18 cellular contexts compared by ENCODE assay signal in the genomic region with DNA sequence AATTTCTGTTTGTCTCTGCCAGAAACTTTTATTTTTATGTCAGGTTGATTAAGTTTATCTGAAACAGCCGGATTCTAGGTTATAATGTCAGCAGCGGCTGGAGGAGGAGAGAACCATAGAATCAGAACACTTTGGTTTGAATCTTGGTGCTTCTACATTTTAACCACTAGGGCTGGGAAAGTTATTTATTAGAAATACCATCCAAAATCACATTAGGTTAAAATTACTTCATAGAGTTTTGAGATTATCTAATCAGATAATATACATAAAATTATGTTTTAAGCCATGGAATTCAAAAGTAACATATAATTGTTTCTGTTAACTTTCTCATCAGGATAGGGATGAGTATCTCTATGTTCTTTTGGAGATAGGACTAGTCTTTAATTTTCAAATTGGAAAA.
DNase-seq lines count a peak whose midpoint lies in the region; ATAC-seq and TF ChIP-seq lines count a peak whose summit lies in the region.
"Had no signal": no experiment of that assay in that cellular context is flagged by ENCODE, and none has a peak within 500 bp of the region (broad histone marks: within the 10 kb centered on the region; RNA-seq: fewer than 3 reads in every experiment).

No MANE protein-coding gene starts in this region.

- H3K4me3 ChIP-seq in endodermal cell (ENCODE audit: low read length), result no peak overlapping the region
- H3K4me3 ChIP-seq in adrenal gland, result no peak overlapping the region
- H3K4me3 ChIP-seq: GM12878 had no signal

- DNase-seq in endodermal cell, result no peak
- DNase-seq in neural crest cell (ENCODE audit: low read depth, low spot score), result no peak
- DNase-seq in A172 (ENCODE audit: low spot score), result no peak
- no peak for DNase-seq in adrenal gland
- no peak for DNase-seq in left lobe of liver (ENCODE audit: low spot score)
- no peak for DNase-seq in GM10266 (ENCODE audit: extremely low spot score)
- DNase-seq: 8988T; ACHN; CD4-positive, alpha-beta memory T cell; DMS153; DMS79; GF-D8; HCEC 1CT had no signal

- H3K36me3 ChIP-seq in endodermal cell (ENCODE audit: control insufficient read depth, insufficient read depth, low read length), result no peaks in the 10 kb centered on the region
- no peaks in the 10 kb centered on the region for H3K36me3 ChIP-seq in adrenal gland (replicated peaks in 1 of 2)

- H3K9me3 Mint-ChIP-seq in endodermal cell (no peaks in the 10 kb centered on the region), neural crest cell (no peaks in the 10 kb centered on the region)
- H3K9me3 Mint-ChIP-seq: CD14-positive monocyte had no signal

- H3K4me1 Mint-ChIP-seq in endodermal cell (no peaks in the 10 kb centered on the region), neural crest cell (peaks cover 7% of the 10 kb centered on the region)
- H3K4me1 Mint-ChIP-seq: CD14-positive monocyte; CD4-positive, alpha-beta memory T cell had no signal

- H3K36me3 Mint-ChIP-seq in endodermal cell (ENCODE audit: low read depth) (no peaks in the 10 kb centered on the region), neural crest cell (ENCODE audit: low read depth) (no peaks in the 10 kb centered on the region)
- H3K36me3 Mint-ChIP-seq: CD14-positive monocyte; CD4-positive, alpha-beta memory T cell had no signal

- no peak for TF ChIP-seq POLR2A in adrenal gland (IDR thresholded peaks at IDR 0.05)

- H3K9me3 ChIP-seq in endodermal cell (ENCODE audit: control insufficient read depth, low read length) (no peaks in the 10 kb centered on the region), adrenal gland (replicated peaks in 1 of 3) (no peaks in the 10 kb centered on the region)

- H3K4me3 Mint-ChIP-seq in endodermal cell (no peak overlapping the region), neural crest cell (no peak overlapping the region)
- H3K4me3 Mint-ChIP-seq: CD14-positive monocyte; CD4-positive, alpha-beta memory T cell had no signal

- intact Hi-C loops in adrenal gland (cut with DNase I), result no loop called here

- H3K4me1 ChIP-seq in endodermal cell (ENCODE audit: control insufficient read depth, insufficient read depth, low read length), result no peaks in the 10 kb centered on the region
- H3K4me1 ChIP-seq in adrenal gland (replicated peaks in 1 of 2), result no peaks in the 10 kb centered on the region

- TF ChIP-seq CTCF in C4-2B (conservative IDR thresholded peaks at IDR 0.05) (peak; percentile 7; the same call in 1 of the 2 replicates), VCaP (conservative IDR thresholded peaks at IDR 0.05) (peak; percentile 25; the same call in 1 of the 2 replicates), endodermal cell (conservative IDR thresholded peaks at IDR 0.05) (peak; percentile 60), neural crest cell (conservative IDR thresholded peaks at IDR 0.05) (peak; percentile 36), adrenal gland (IDR thresholded peaks at IDR 0.05) (no peak), GM10266 (IDR thresholded peaks at IDR 0.05; ENCODE audit: control insufficient read depth, insufficient read depth, low read depth, missing control alignments) (no peak)

- no peak for ATAC-seq in left lobe of liver
- ATAC-seq: GM12878 had no signal

- H3K9ac ChIP-seq in endodermal cell (ENCODE audit: extremely low read depth, low read length, poor library complexity, severe bottlenecking), result no peak overlapping the region

- 94% methylated on average over 2 of the region's 2 CpGs; no CpG with 5 or more reads in 1 of the 2 experiments for WGBS in endodermal cell (ENCODE audit: insufficient coverage in 1 of 2, insufficient read length in 1 of 2), 2 experiments
- 79 to 86% (median 81%) methylated on average over 2 of the region's 2 CpGs for WGBS in adrenal gland, 4 donors

- no peaks in the 10 kb centered on the region for H3K27me3 ChIP-seq in endodermal cell (ENCODE audit: control insufficient read depth, insufficient read depth, low read length, poor library complexity, severe bottlenecking)
- no peaks in the 10 kb centered on the region for H3K27me3 ChIP-seq in adrenal gland

- no peak overlapping the region for H3K27ac ChIP-seq in C4-2B
- no peak overlapping the region for H3K27ac ChIP-seq in VCaP
- no peak overlapping the region for H3K27ac ChIP-seq in endodermal cell (ENCODE audit: low read depth, low read length)
- no peak overlapping the region for H3K27ac ChIP-seq in adrenal gland
- H3K27ac ChIP-seq: HL-60 had no signal

- H3K27me3 Mint-ChIP-seq in endodermal cell (ENCODE audit: insufficient read depth), result no peaks in the 10 kb centered on the region
- no peaks in the 10 kb centered on the region for H3K27me3 Mint-ChIP-seq in neural crest cell (ENCODE audit: low read depth)
- H3K27me3 Mint-ChIP-seq: CD4-positive, alpha-beta memory T cell had no signal

- H3K27ac Mint-ChIP-seq in endodermal cell (no peak overlapping the region), neural crest cell (ENCODE audit: unreplicated experiment) (no peak overlapping the region)
- H3K27ac Mint-ChIP-seq: CD14-positive monocyte; CD4-positive, alpha-beta memory T cell had no signal

Comparison
In these comparisons a context has a peak if more than half of its experiments do, and no peak if none do; other contexts are left out.
1. CTCF ChIP-seq: peak in C4-2B (single experiment), VCaP (single experiment), endodermal cell (single experiment) and neural crest cell (single experiment); none in adrenal gland (0 of 6) and GM10266 (single experiment).